ENCODE assay signal across 2 cellular contexts in genomic region chr5:10519729-10520128, GRCh38.
TF ChIP-seq lines count a peak whose summit lies in the region.

No MANE protein-coding gene starts in this region.

TF ChIP-seq in K562, 482 proteins besides CTCF, POLR2A, EP300 and RAD21 (continued from another document):
- TF ChIP-seq ZFP91 (CRISPR knock-in tag; IDR thresholded peaks at IDR 0.05) (no peak), ZNF23 (CRISPR knock-in tag; IDR thresholded peaks at IDR 0.05) (no peak), CBX8 (IDR thresholded peaks at IDR 0.05; ENCODE audit: borderline replicate concordance, extremely low read depth, low read depth, low read length, poor library complexity, severe bottlenecking) (no peak), CREB1 (IDR thresholded peaks at IDR 0.05) (no peak), CREB1 (CRISPR knock-in tag; IDR thresholded peaks at IDR 0.05) (no peak), DIDO1 (tag; IDR thresholded peaks at IDR 0.05; ENCODE audit: low read depth) (no peak), TAF1 (IDR thresholded peaks at IDR 0.05; ENCODE audit: control insufficient read depth, extremely low read depth, insufficient read depth, low read length, severe bottlenecking) (no peak), TRIM25 (IDR thresholded peaks at IDR 0.05; ENCODE audit: borderline replicate concordance) (no peak), SMAD2 (IDR thresholded peaks at IDR 0.05; ENCODE audit: low read depth, low read length) (no peak), ELF1 (tag; IDR thresholded peaks at IDR 0.05) (no peak), RBFOX2 (IDR thresholded peaks at IDR 0.05; ENCODE audit: low read depth, low read length) (no peak)
- TF ChIP-seq, protein P1, sequence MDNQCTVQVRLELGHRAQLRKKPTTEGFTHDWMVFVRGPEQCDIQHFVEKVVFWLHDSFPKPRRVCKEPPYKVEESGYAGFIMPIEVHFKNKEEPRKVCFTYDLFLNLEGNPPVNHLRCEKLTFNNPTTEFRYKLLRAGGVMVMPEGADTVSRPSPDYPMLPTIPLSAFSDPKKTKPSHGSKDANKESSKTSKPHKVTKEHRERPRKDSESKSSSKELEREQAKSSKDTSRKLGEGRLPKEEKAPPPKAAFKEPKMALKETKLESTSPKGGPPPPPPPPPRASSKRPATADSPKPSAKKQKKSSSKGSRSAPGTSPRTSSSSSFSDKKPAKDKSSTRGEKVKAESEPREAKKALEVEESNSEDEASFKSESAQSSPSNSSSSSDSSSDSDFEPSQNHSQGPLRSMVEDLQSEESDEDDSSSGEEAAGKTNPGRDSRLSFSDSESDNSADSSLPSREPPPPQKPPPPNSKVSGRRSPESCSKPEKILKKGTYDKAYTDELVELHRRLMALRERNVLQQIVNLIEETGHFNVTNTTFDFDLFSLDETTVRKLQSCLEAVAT (IDR thresholded peaks at IDR 0.05): no peak
- TF ChIP-seq, protein P2, sequence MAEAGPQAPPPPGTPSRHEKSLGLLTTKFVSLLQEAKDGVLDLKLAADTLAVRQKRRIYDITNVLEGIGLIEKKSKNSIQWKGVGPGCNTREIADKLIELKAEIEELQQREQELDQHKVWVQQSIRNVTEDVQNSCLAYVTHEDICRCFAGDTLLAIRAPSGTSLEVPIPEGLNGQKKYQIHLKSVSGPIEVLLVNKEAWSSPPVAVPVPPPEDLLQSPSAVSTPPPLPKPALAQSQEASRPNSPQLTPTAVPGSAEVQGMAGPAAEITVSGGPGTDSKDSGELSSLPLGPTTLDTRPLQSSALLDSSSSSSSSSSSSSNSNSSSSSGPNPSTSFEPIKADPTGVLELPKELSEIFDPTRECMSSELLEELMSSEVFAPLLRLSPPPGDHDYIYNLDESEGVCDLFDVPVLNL (CRISPR knock-in tag; IDR thresholded peaks at IDR 0.05; ENCODE audit: low read depth): no peak
- TF ChIP-seq, protein P3, sequence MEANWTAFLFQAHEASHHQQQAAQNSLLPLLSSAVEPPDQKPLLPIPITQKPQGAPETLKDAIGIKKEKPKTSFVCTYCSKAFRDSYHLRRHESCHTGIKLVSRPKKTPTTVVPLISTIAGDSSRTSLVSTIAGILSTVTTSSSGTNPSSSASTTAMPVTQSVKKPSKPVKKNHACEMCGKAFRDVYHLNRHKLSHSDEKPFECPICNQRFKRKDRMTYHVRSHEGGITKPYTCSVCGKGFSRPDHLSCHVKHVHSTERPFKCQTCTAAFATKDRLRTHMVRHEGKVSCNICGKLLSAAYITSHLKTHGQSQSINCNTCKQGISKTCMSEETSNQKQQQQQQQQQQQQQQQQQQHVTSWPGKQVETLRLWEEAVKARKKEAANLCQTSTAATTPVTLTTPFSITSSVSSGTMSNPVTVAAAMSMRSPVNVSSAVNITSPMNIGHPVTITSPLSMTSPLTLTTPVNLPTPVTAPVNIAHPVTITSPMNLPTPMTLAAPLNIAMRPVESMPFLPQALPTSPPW (CRISPR knock-in tag; IDR thresholded peaks at IDR 0.05): no peak

TF ChIP-seq in WTC11, 78 proteins besides CTCF, POLR2A, EP300 and RAD21 (continued from another document):
- TF ChIP-seq, protein P4, sequence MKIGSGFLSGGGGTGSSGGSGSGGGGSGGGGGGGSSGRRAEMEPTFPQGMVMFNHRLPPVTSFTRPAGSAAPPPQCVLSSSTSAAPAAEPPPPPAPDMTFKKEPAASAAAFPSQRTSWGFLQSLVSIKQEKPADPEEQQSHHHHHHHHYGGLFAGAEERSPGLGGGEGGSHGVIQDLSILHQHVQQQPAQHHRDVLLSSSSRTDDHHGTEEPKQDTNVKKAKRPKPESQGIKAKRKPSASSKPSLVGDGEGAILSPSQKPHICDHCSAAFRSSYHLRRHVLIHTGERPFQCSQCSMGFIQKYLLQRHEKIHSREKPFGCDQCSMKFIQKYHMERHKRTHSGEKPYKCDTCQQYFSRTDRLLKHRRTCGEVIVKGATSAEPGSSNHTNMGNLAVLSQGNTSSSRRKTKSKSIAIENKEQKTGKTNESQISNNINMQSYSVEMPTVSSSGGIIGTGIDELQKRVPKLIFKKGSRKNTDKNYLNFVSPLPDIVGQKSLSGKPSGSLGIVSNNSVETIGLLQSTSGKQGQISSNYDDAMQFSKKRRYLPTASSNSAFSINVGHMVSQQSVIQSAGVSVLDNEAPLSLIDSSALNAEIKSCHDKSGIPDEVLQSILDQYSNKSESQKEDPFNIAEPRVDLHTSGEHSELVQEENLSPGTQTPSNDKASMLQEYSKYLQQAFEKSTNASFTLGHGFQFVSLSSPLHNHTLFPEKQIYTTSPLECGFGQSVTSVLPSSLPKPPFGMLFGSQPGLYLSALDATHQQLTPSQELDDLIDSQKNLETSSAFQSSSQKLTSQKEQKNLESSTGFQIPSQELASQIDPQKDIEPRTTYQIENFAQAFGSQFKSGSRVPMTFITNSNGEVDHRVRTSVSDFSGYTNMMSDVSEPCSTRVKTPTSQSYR (CRISPR knock-in tag; IDR thresholded peaks at IDR 0.05): no peak
- TF ChIP-seq PRDM15 (CRISPR knock-in tag; IDR thresholded peaks at IDR 0.05) (no peak), KAT7 (CRISPR knock-in tag; IDR thresholded peaks at IDR 0.05; ENCODE audit: borderline replicate concordance) (no peak)
TF ChIP-seq in WTC11: peak in this region for 0.
